ENCODE assay signal across 7 cellular contexts in genomic region chr4:160296476-160296875, GRCh38.
"Had no signal": no experiment of that assay in that cellular context is flagged by ENCODE, and none has a peak within 500 bp of the region (broad histone marks: within the 10 kb centered on the region; RNA-seq: fewer than 3 reads in every experiment).

No MANE protein-coding gene starts in this region.

- H3K36me3 Mint-ChIP-seq: IgD-negative memory B cell had no signal

- H3K27me3 Mint-ChIP-seq: IgD-negative memory B cell had no signal

- DNase-seq: IMR-90, KBM-7, KG1 had no signal

- H3K27ac ChIP-seq: HL-60 had no signal

- H3K4me3 ChIP-seq: K562 had no signal

- ATAC-seq: HepG2, K562 had no signal

- H3K27ac Mint-ChIP-seq: IgD-negative memory B cell had no signal

- H3K4me3 Mint-ChIP-seq: IgD-negative memory B cell had no signal
